10 cellular contexts compared by ENCODE assay signal in the genomic region with DNA sequence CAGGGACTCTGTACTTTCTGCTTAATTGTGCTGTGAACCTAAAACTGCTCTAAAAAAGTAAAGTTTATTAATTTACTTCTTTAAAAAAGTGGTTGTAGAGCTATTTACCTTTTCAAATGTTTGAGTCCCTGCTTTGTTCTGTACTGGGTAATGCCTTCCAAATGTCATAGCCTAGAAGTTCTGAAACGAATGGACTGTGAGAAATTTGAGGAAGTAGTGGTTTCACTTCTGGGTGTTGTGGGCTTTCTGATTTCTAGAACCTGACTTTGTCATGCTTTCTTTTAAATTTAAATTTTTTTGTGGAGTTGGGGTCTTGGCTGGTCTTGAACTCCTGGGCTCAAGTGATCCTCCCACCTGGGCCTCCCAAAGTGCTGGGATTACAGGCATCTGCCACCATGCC. TPM values are rescaled to one million over a fixed set of nuclear protein-coding genes. Genes with fewer than 3 reads are reported as not detected.
DNase-seq lines count a peak whose midpoint lies in the region; ATAC-seq, FAIRE-seq and TF ChIP-seq lines count a peak whose summit lies in the region.
"Had no signal": no experiment of that assay in that cellular context is flagged by ENCODE, and none has a peak within 500 bp of the region (broad histone marks: within the 10 kb centered on the region; RNA-seq: fewer than 3 reads in every experiment).

No MANE protein-coding gene starts in this region.

- peaks cover 0 to 8% of the 10 kb centered on the region in 2 experiments for H3K4me1 ChIP-seq in neutrophil (ENCODE audit: control insufficient read depth in 1 of 2, insufficient read depth in 1 of 2, low read depth in 1 of 2, low read length in 1 of 2)
- no peaks in the 10 kb centered on the region for H3K4me1 ChIP-seq in small intestine (ENCODE audit: control insufficient read depth in 2 of 2, insufficient read depth in 1 of 2, low read depth in 1 of 2, low read length in 1 of 2)

- DNase-seq in NAMALWA (ENCODE audit: low spot score), result peak; percentile 86
- DNase-seq in effector CD8-positive, alpha-beta T cell (lab: John Stamatoyannopoulos, UW), result no peak
- no peak for DNase-seq in small intestine
- no peak for DNase-seq in dorsolateral prefrontal cortex

- H3K27me3 ChIP-seq in neutrophil, result no peaks in the 10 kb centered on the region
- no peaks in the 10 kb centered on the region for H3K27me3 ChIP-seq in small intestine (ENCODE audit: control insufficient read depth in 2 of 2, insufficient read depth in 2 of 2, low read length in 2 of 2)
- no peaks in the 10 kb centered on the region for H3K27me3 ChIP-seq in dorsolateral prefrontal cortex

- no peak for FAIRE-seq in small intestine (lab: Jason Lieb, UNC)
- FAIRE-seq: endometrium, K562 had no signal

- WGBS in small intestine, 3 donors, result 69 to 76% (median 70%) methylated on average over 1 of the region's 1 CpG

- intact Hi-C loops in dorsolateral prefrontal cortex (cut with DNase I), result no loop called here

- H3K9me3 ChIP-seq in neutrophil, result no peaks in the 10 kb centered on the region
- no peaks in the 10 kb centered on the region for H3K9me3 ChIP-seq in small intestine (ENCODE audit: control insufficient read depth, low read depth)

- TF ChIP-seq CTCF in neutrophil (IDR thresholded peaks at IDR 0.05) (no peak), dorsolateral prefrontal cortex (IDR thresholded peaks at IDR 0.05 in 54 of 56, conservative IDR thresholded peaks at IDR 0.05 in 2 of 56; ENCODE audit: low read depth in 1 of 56, partially characterized antibody in 56 of 56) (no peak)

- H3K27ac ChIP-seq in neutrophil, result peak overlapping the region; percentile 51
- H3K27ac ChIP-seq in small intestine (ENCODE audit: low read depth in 1 of 2, low read length in 1 of 2), result no peak overlapping the region
- no peak overlapping the region for H3K27ac ChIP-seq in dorsolateral prefrontal cortex
- H3K27ac ChIP-seq: SK-N-MC had no signal

- peaks cover 63% of the 10 kb centered on the region for H3K36me3 ChIP-seq in neutrophil
- peaks cover 2 to 14% of the 10 kb centered on the region in 2 donors for H3K36me3 ChIP-seq in small intestine (ENCODE audit: control insufficient read depth in 2 of 2, insufficient read depth in 2 of 2, low read length in 2 of 2)

- peak; percentile 78 for ATAC-seq in GM18909 (IDR thresholded peaks at IDR 0.05; ENCODE audit: poor library complexity, unreplicated experiment)
- peak; percentile 66 for ATAC-seq in HG02840 (IDR thresholded peaks at IDR 0.05; ENCODE audit: low FRiP score, unreplicated experiment)
- ATAC-seq: K562 had no signal

- H3K4me3 ChIP-seq in neutrophil (ENCODE audit: low read depth in 1 of 2, low read length in 1 of 2) (no peak overlapping the region), small intestine (ENCODE audit: low read depth in 1 of 2, low read length in 2 of 2) (no peak overlapping the region), dorsolateral prefrontal cortex (no peak overlapping the region)
- H3K4me3 ChIP-seq: K562, SK-N-MC had no signal

RNA-seq across cellular contexts. Expression of gene SMAD4, which starts 44.6 kb away (rescaled TPM):
- 10 to 100 TPM; 16.8 to 20.7 (median 18.6) TPM for polyA plus RNA-seq in small intestine
- total RNA-seq in dorsolateral prefrontal cortex, result 100 to 1,000 TPM in 14 of 120 experiments, 10 to 100 TPM in 106; 64.8 to 122 (median 86.8) TPM
